In the genomic region with DNA sequence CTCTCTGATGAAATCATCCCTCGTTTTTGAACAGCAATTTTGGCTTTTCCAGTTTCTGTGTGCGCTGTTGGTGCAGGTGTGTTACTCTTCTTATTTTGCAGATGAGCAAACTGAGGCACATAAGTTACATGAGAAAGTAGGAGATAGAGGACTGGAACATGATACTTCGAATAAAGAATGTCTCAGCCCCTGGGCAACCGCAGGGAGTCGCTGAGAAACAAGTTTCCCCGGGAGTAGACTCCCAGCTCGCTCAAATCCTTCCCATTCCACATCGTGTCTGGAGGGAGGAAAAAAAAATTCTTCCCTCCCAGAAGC, we compare ENCODE assay signal across 8 cellular contexts. TPM values are rescaled to one million over a fixed set of nuclear protein-coding genes. Genes with fewer than 3 reads are reported as not detected.
A peak's percentile ranks its signal among the peaks of the same experiment; 100 is the strongest.
DNase-seq lines count a peak whose midpoint lies in the region; ATAC-seq and TF ChIP-seq lines count a peak whose summit lies in the region.

No MANE protein-coding gene starts in this region.

- DNase-seq in CD4-positive, alpha-beta T cell, result no peak
- DNase-seq in SJCRH30 (no peak), foreskin fibroblast (no peak), dermis blood vessel endothelial cell (no peak)
- DNase-seq in stimulated activated naive CD8-positive, alpha-beta T cell treated with anti-CD3 and anti-CD28 coated beads, Interleukin-15, amount 100 ng/mL, for 72 hours, result no peak
- DNase-seq in activated effector memory CD4-positive, alpha-beta T cell treated with anti-CD3 and anti-CD28 coated beads, Interleukin-2, amount 50 U/mL, for 16 hours, result no peak

- no peaks in the 10 kb centered on the region for H3K27me3 ChIP-seq in CD4-positive, alpha-beta T cell (ENCODE audit: control insufficient read depth, insufficient read depth, low read length)
- H3K27me3 ChIP-seq in SJCRH30, result no peaks in the 10 kb centered on the region

- peak overlapping the region; percentile 98 for H3K4me3 ChIP-seq in SJCRH30
- peak overlapping the region; percentile 50 to 63 for H3K4me3 ChIP-seq in foreskin fibroblast (ENCODE audit: low read depth in 1 of 2, low read length in 2 of 2)

- TF ChIP-seq CTCF in CD4-positive, alpha-beta T cell (IDR thresholded peaks at IDR 0.05), result no peak
- TF ChIP-seq CTCF in foreskin fibroblast (IDR thresholded peaks at IDR 0.05; ENCODE audit: low read depth, low read length), result no peak

- peak overlapping the region; percentile 84 for H3K27ac ChIP-seq in CD4-positive, alpha-beta T cell (ENCODE audit: low read depth, low read length)
- H3K27ac ChIP-seq in SJCRH30, result no peak overlapping the region

- H3K36me3 Mint-ChIP-seq in CD4-positive, alpha-beta T cell (ENCODE audit: low read depth), result peaks cover 34% of the 10 kb centered on the region

- H3K27ac Mint-ChIP-seq in CD4-positive, alpha-beta T cell, result peak overlapping the region; percentile 96
- peak overlapping the region in 1 of 2 donors; percentile 95 for H3K27ac Mint-ChIP-seq in stimulated activated naive CD8-positive, alpha-beta T cell treated with anti-CD3 and anti-CD28 coated beads, Interleukin-15, amount 100 ng/mL, for 72 hours

- ATAC-seq in CD4-positive, alpha-beta T cell (ENCODE audit: poor library complexity), result no peak
- ATAC-seq in GM21717 (IDR thresholded peaks at IDR 0.05; ENCODE audit: unreplicated experiment) (peak; percentile 8), HG02798 (IDR thresholded peaks at IDR 0.05; ENCODE audit: poor library complexity, unreplicated experiment) (no peak)
- ATAC-seq in stimulated activated naive CD8-positive, alpha-beta T cell treated with anti-CD3 and anti-CD28 coated beads, Interleukin-15, amount 100 ng/mL, for 72 hours, result no peak

- no peaks in the 10 kb centered on the region for H3K9me3 Mint-ChIP-seq in CD4-positive, alpha-beta T cell
- no peaks in the 10 kb centered on the region for H3K9me3 Mint-ChIP-seq in stimulated activated naive CD8-positive, alpha-beta T cell treated with anti-CD3 and anti-CD28 coated beads, Interleukin-15, amount 100 ng/mL, for 72 hours

- no peaks in the 10 kb centered on the region for H3K27me3 Mint-ChIP-seq in CD4-positive, alpha-beta T cell
- peaks cover 21% of the 10 kb centered on the region for H3K27me3 Mint-ChIP-seq in stimulated activated naive CD8-positive, alpha-beta T cell treated with anti-CD3 and anti-CD28 coated beads, Interleukin-15, amount 100 ng/mL, for 72 hours

- H3K4me3 Mint-ChIP-seq in CD4-positive, alpha-beta T cell, result peak overlapping the region; percentile 93
- peak overlapping the region; percentile 83 to 85 for H3K4me3 Mint-ChIP-seq in stimulated activated naive CD8-positive, alpha-beta T cell treated with anti-CD3 and anti-CD28 coated beads, Interleukin-15, amount 100 ng/mL, for 72 hours

- intact Hi-C loops in CD4-positive, alpha-beta T cell (cut with DNase I, micrococcal nuclease), result loop anchor here (5.0 to 10.0 kb wide), 7 partner anchors 218 to 1959 kb away; a partner anchor contains a TSS

- CTCF ChIA-PET in CD4-positive, alpha-beta T cell (lab: Charles Lee), result interaction anchor here (0.6 to 6.8 kb wide), 14 partner anchors 9 to 218 kb away, joined by 3 to 118 read pairs (median 4); a partner anchor contains a TSS

- peaks cover 13% of the 10 kb centered on the region for H3K4me1 ChIP-seq in SJCRH30

- no peaks in the 10 kb centered on the region for H3K9me3 ChIP-seq in CD4-positive, alpha-beta T cell (ENCODE audit: control insufficient read depth, low read length)
- H3K9me3 ChIP-seq in SJCRH30 (replicated peaks), result no peaks in the 10 kb centered on the region

- POLR2A ChIA-PET in CD4-positive, alpha-beta T cell (lab: Charles Lee), result interaction anchor here (0.6 to 10.1 kb wide), 5 partner anchors 16 to 643 kb away, joined by 3 to 386 read pairs (median 5); a partner anchor contains a TSS

- peaks cover 40% of the 10 kb centered on the region for H3K4me1 Mint-ChIP-seq in CD4-positive, alpha-beta T cell (ENCODE audit: low read depth)
- peaks cover 58% of the 10 kb centered on the region for H3K4me1 Mint-ChIP-seq in stimulated activated naive CD8-positive, alpha-beta T cell treated with anti-CD3 and anti-CD28 coated beads, Interleukin-15, amount 100 ng/mL, for 72 hours

- no peaks in the 10 kb centered on the region for H3K36me3 ChIP-seq in SJCRH30

RNA-seq across cellular contexts. Expression of a gene that starts 18.0 kb away (rescaled TPM):
- total RNA-seq in CD4-positive, alpha-beta T cell, result 10 to 100 TPM; 74.3 to 84.3 TPM
- 12.4 and 13.0 TPM in 2 replicates for total RNA-seq in SJCRH30 (2014; rRNA removed; shearing (Covaris generic))
- total RNA-seq in dermis blood vessel endothelial cell, result 9.3 and 9.5 TPM in 2 replicates
